15 cellular contexts compared by ENCODE assay signal in genomic region chr1:201693019-201693372, GRCh38.
DNase-seq lines count a peak whose midpoint lies in the region; ATAC-seq and TF ChIP-seq lines count a peak whose summit lies in the region.
"Had no signal": no experiment of that assay in that cellular context is flagged by ENCODE, and none has a peak within 500 bp of the region (broad histone marks: within the 10 kb centered on the region; RNA-seq: fewer than 3 reads in every experiment).

No MANE protein-coding gene starts in this region.

- no peak overlapping the region for H3K9ac ChIP-seq in mesendoderm (ENCODE audit: low read length)

- H3K23ac ChIP-seq in mesendoderm (ENCODE audit: low read length): no peak overlapping the region

- H3K36me3 ChIP-seq in mesendoderm (ENCODE audit: control insufficient read depth, insufficient read depth, low read length) (no peaks in the 10 kb centered on the region), gastroesophageal sphincter (no peaks in the 10 kb centered on the region), A673 (ENCODE audit: insufficient read depth, low read length, poor library complexity, severe bottlenecking) (no peaks in the 10 kb centered on the region)

- peak overlapping the region; percentile 54 for H3K56ac ChIP-seq in mesendoderm (ENCODE audit: low read length)

- no peaks in the 10 kb centered on the region for H3K79me2 ChIP-seq in mesendoderm (ENCODE audit: control insufficient read depth, insufficient read depth, low read length)

- no peak overlapping the region for H4K8ac ChIP-seq in mesendoderm (ENCODE audit: low read depth, low read length)

- CTCF ChIA-PET in A673 (lab: Charles Lee): interaction anchor here (1.0 kb wide), 1 partner anchor 17 kb away, joined by 3 read pairs; no protein-coding TSS in a partner anchor

- H3K4me1 ChIP-seq in mesendoderm (ENCODE audit: control insufficient read depth, low read depth, low read length): peaks cover 15% of the 10 kb centered on the region
- H3K4me1 ChIP-seq in gastroesophageal sphincter: peaks cover 0 to 50% (median 22%) of the 10 kb centered on the region in 3 donors
- no peaks in the 10 kb centered on the region for H3K4me1 ChIP-seq in A673 (ENCODE audit: insufficient read depth, low read length, poor library complexity, severe bottlenecking)

- ATAC-seq in GM18517 (IDR thresholded peaks at IDR 0.05; ENCODE audit: unreplicated experiment) (no peak), gastroesophageal sphincter (no peak)
- ATAC-seq: activated CD4-positive, CD25-positive, alpha-beta regulatory T cell treated with anti-CD3 and anti-CD28 coated beads, Interleukin-2, amount 50 U/mL, for 24 hours; psoas muscle had no signal

- H3K79me1 ChIP-seq in mesendoderm (ENCODE audit: low read length): no peaks in the 10 kb centered on the region

- H3K27me3 ChIP-seq in mesendoderm (ENCODE audit: insufficient read depth, low read length, poor library complexity) (no peaks in the 10 kb centered on the region), gastroesophageal sphincter (no peaks in the 10 kb centered on the region), A673 (replicated peaks; ENCODE audit: insufficient read depth, low read depth, low read length, poor library complexity) (no peaks in the 10 kb centered on the region)
- H3K27me3 ChIP-seq: brain microvascular endothelial cell had no signal

- peak; percentile 97 for DNase-seq in DMS 273 treated with DMSO at 0.1 percent for 48 hours (lab: John Stamatoyannopoulos, UW)
- peak; percentile 58 for DNase-seq in NCI-H1092 (lab: John Stamatoyannopoulos, UW)
- DNase-seq in NCI-H345 (lab: John Stamatoyannopoulos, UW): peak; percentile 89
- DNase-seq in mesendoderm: no peak
- no peak for DNase-seq in A673 (ENCODE audit: low spot score)
- DNase-seq: brain microvascular endothelial cell, foreskin melanocyte, NCI-H187 treated with DMSO at 0.1 percent for 48 hours, nephron progenitor cell, psoas muscle, T1000 had no signal

- no peak overlapping the region for H3K4me3 ChIP-seq in mesendoderm (ENCODE audit: low read length)
- H3K4me3 ChIP-seq in gastroesophageal sphincter: no peak overlapping the region
- no peak overlapping the region for H3K4me3 ChIP-seq in A673 (ENCODE audit: low read depth, low read length, poor library complexity, severe bottlenecking)
- H3K4me3 ChIP-seq: coronary artery, psoas muscle had no signal

- H3K9me3 ChIP-seq in gastroesophageal sphincter (no peaks in the 10 kb centered on the region), A673 (ENCODE audit: low read depth, low read length, poor library complexity, severe bottlenecking) (no peaks in the 10 kb centered on the region)
- H3K9me3 ChIP-seq: psoas muscle had no signal

- no peak overlapping the region for H2BK5ac ChIP-seq in mesendoderm (ENCODE audit: low read length)

- peak overlapping the region; percentile 39 for H2AK5ac ChIP-seq in mesendoderm (ENCODE audit: low read length)

- intact Hi-C loops in A673 (cut with micrococcal nuclease; ENCODE audit: unreplicated experiment): no loop called here

- H3K27ac ChIP-seq in mesendoderm (ENCODE audit: low read depth, low read length): no peak overlapping the region
- no peak overlapping the region for H3K27ac ChIP-seq in gastroesophageal sphincter
- no peak overlapping the region for H3K27ac ChIP-seq in A673 (ENCODE audit: low read depth, low read length, poor library complexity, severe bottlenecking)
- H3K27ac ChIP-seq: brain microvascular endothelial cell, coronary artery, psoas muscle had no signal

- POLR2A ChIA-PET in A673 (lab: Charles Lee; ENCODE audit: low non-redundant PET): no interaction called here

- no peak overlapping the region for H3K4me2 ChIP-seq in mesendoderm (ENCODE audit: low read length)

- TF ChIP-seq CTCF in gastroesophageal sphincter (IDR thresholded peaks at IDR 0.05): no peak
- no peak for TF ChIP-seq CTCF in A673 (conservative IDR thresholded peaks at IDR 0.05; ENCODE audit: low read depth, low read length)

- BruUV-seq in A673 (replicated peaks; lab: Mats Ljungman, UMichigan): no TSS peak

- no peak overlapping the region for H2BK120ac ChIP-seq in mesendoderm (ENCODE audit: low read depth, low read length)

- no peak overlapping the region for H3K18ac ChIP-seq in mesendoderm (ENCODE audit: low read length)

- H2BK15ac ChIP-seq in mesendoderm (replicated peaks; ENCODE audit: low read depth): no peak overlapping the region

- no peak for TF ChIP-seq EP300 in gastroesophageal sphincter (IDR thresholded peaks at IDR 0.05)

- H4K5ac ChIP-seq in mesendoderm (ENCODE audit: low read length): no peak overlapping the region

- WGBS in mesendoderm (ENCODE audit: extremely low coverage, insufficient coverage, low lambda C conversion rate): no CpG with 5 or more reads among the region's 2 CpGs
- WGBS in gastroesophageal sphincter (ENCODE audit: low coverage in 1 of 2), 2 donors: 83 to 100% methylated on average over 1 to 2 of the region's 2 CpGs

- H3K4ac ChIP-seq in mesendoderm (ENCODE audit: low read depth, low read length): no peak overlapping the region

- TF ChIP-seq POLR2A in gastroesophageal sphincter (IDR thresholded peaks at IDR 0.05): no peak

Comparison
In these comparisons a context has a peak if more than half of its experiments do, and no peak if none do; other contexts are left out.
1. DNase-seq: peak in DMS 273 treated with DMSO at 0.1 percent for 48 hours (single experiment), NCI-H1092 (single experiment) and NCI-H345 (single experiment); none in mesendoderm (single experiment) and A673 (single experiment).